Comparison of ENCODE assay signal across 13 cellular contexts in the genomic region with DNA sequence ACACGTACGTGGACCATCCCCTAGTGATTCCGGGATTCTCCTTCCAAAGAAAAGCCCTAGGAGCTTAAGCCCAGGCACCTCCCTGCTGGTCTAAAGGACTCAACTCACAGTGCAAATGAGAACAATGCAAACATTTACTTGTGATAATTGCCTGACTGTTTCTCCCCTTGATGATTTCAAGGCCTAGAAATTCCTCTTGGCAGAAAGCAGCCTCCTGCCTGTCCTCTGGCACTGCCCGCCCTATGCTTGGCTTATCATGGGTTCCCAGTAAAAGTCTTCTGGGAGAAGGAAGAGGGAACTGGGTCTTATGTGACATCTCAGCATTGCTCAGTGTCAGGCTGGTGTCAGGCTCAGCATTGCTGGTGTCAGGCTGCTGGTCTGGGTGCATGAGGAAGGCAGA.
DNase-seq lines count a peak whose midpoint lies in the region; ATAC-seq and TF ChIP-seq lines count a peak whose summit lies in the region.
"Had no signal": no experiment of that assay in that cellular context is flagged by ENCODE, and none has a peak within 500 bp of the region (broad histone marks: within the 10 kb centered on the region; RNA-seq: fewer than 3 reads in every experiment).

No MANE protein-coding gene starts in this region.

- CTCF ChIA-PET in Calu3 (lab: Charles Lee), result interaction anchor here (0.6 kb wide), 1 partner anchor 20 kb away, joined by 3 read pairs; no protein-coding TSS in a partner anchor
- CTCF ChIA-PET in activated CD4-positive, alpha-beta memory T cell treated with anti-CD3 and anti-CD28 coated beads, Interleukin-2, amount 10 ng/mL, durations not matched to agents 7 days and 5 days (lab: Charles Lee), result no interaction called here

- no peak overlapping the region for H3K4me3 Mint-ChIP-seq in Calu3 (ENCODE audit: low read depth, unreplicated experiment)
- no peak overlapping the region for H3K4me3 Mint-ChIP-seq in activated CD4-positive, alpha-beta memory T cell treated with anti-CD3 and anti-CD28 coated beads, Interleukin-2, amount 10 ng/mL, durations not matched to agents 7 days and 5 days

- BruUV-seq in Calu3 (replicated peaks; lab: Mats Ljungman, UMichigan), result no TSS peak

- no peak for TF ChIP-seq POLR2A in sigmoid colon (IDR thresholded peaks at IDR 0.05)

- 59 to 85% methylated on average over 4 of the region's 4 CpGs for WGBS in sigmoid colon, 2 donors

- peaks cover 6% of the 10 kb centered on the region for H3K36me3 Mint-ChIP-seq in Calu3 (ENCODE audit: insufficient read depth, unreplicated experiment)
- H3K36me3 Mint-ChIP-seq in activated CD4-positive, alpha-beta memory T cell treated with anti-CD3 and anti-CD28 coated beads, Interleukin-2, amount 10 ng/mL, durations not matched to agents 7 days and 5 days (ENCODE audit: low read depth), result no peaks in the 10 kb centered on the region

- no peak for TF ChIP-seq CTCF in Calu3 (IDR thresholded peaks at IDR 0.05; ENCODE audit: unreplicated experiment)
- TF ChIP-seq CTCF in left lung (IDR thresholded peaks at IDR 0.05), result no peak
- TF ChIP-seq CTCF in sigmoid colon (IDR thresholded peaks at IDR 0.05), result no peak

- H3K9me3 Mint-ChIP-seq in Calu3 (ENCODE audit: low read depth, unreplicated experiment), result peaks cover 7% of the 10 kb centered on the region
- peaks cover 11% of the 10 kb centered on the region for H3K9me3 Mint-ChIP-seq in activated CD4-positive, alpha-beta memory T cell treated with anti-CD3 and anti-CD28 coated beads, Interleukin-2, amount 10 ng/mL, durations not matched to agents 7 days and 5 days

- H3K4me3 ChIP-seq in left lung, result no peak overlapping the region
- H3K4me3 ChIP-seq in sigmoid colon, result no peak overlapping the region
- H3K4me3 ChIP-seq: K562, SJCRH30 had no signal

- intact Hi-C loops in Calu3 (cut with micrococcal nuclease; ENCODE audit: unreplicated experiment) (no loop called here), left lung (cut with DNase I) (no loop called here), sigmoid colon (cut with DNase I) (no loop called here)

- POLR2A ChIA-PET in activated CD4-positive, alpha-beta memory T cell treated with anti-CD3 and anti-CD28 coated beads, Interleukin-2, amount 10 ng/mL, durations not matched to agents 7 days and 5 days (lab: Charles Lee), result no interaction called here

- H3K9me3 ChIP-seq in left lung (peaks cover 0 to 16% of the 10 kb centered on the region in 2 donors), sigmoid colon (peaks cover 0 to 3% (median 1%) of the 10 kb centered on the region in 4 donors)
- H3K9me3 ChIP-seq: SJCRH30 had no signal

- H3K36me3 ChIP-seq in left lung, result no peaks in the 10 kb centered on the region
- H3K36me3 ChIP-seq in sigmoid colon, result no peaks in the 10 kb centered on the region
- H3K36me3 ChIP-seq: SJCRH30 had no signal

- ATAC-seq in left lung, result peak; percentile 81
- ATAC-seq: K562, PC-3 had no signal

- H3K4me1 ChIP-seq in left lung, result no peaks in the 10 kb centered on the region
- peaks cover 0 to 28% (median 15%) of the 10 kb centered on the region in 4 donors for H3K4me1 ChIP-seq in sigmoid colon
- H3K4me1 ChIP-seq: SJCRH30 had no signal

- H3K27me3 Mint-ChIP-seq in Calu3 (ENCODE audit: unreplicated experiment), result no peaks in the 10 kb centered on the region
- H3K27me3 Mint-ChIP-seq in activated CD4-positive, alpha-beta memory T cell treated with anti-CD3 and anti-CD28 coated beads, Interleukin-2, amount 10 ng/mL, durations not matched to agents 7 days and 5 days, result no peaks in the 10 kb centered on the region

- peak overlapping the region; percentile 34 for H3K27ac Mint-ChIP-seq in Calu3 (ENCODE audit: unreplicated experiment)
- H3K27ac Mint-ChIP-seq in activated CD4-positive, alpha-beta memory T cell treated with anti-CD3 and anti-CD28 coated beads, Interleukin-2, amount 10 ng/mL, durations not matched to agents 7 days and 5 days, result no peak overlapping the region

- H3K4me1 Mint-ChIP-seq in Calu3 (ENCODE audit: low read depth, unreplicated experiment), result no peaks in the 10 kb centered on the region
- no peaks in the 10 kb centered on the region for H3K4me1 Mint-ChIP-seq in activated CD4-positive, alpha-beta memory T cell treated with anti-CD3 and anti-CD28 coated beads, Interleukin-2, amount 10 ng/mL, durations not matched to agents 7 days and 5 days

- H3K27me3 ChIP-seq in left lung (no peaks in the 10 kb centered on the region), sigmoid colon (no peaks in the 10 kb centered on the region)
- H3K27me3 ChIP-seq: SJCRH30 had no signal

- DNase-seq in Calu3 (no peak), NCI-H69 (lab: John Stamatoyannopoulos, UW) (peak; percentile 69), left lung (peak in 1 of 2 donors; percentile 13), sigmoid colon (no peak), DMS53 treated with DMSO at 0.1 percent for 48 hours (lab: John Stamatoyannopoulos, UW; ENCODE audit: unreplicated experiment) (no peak)
- no peak for DNase-seq in activated effector memory CD4-positive, alpha-beta T cell treated with anti-CD3 and anti-CD28 coated beads, Interleukin-2, amount 50 U/mL, for 16 hours
- DNase-seq in activated CD4-positive, alpha-beta memory T cell treated with anti-CD3 and anti-CD28 coated beads, Interleukin-2, amount 10 ng/mL, durations not matched to agents 7 days and 5 days, result no peak
- DNase-seq: NCI-H2081 treated with DMSO at 0.1 percent for 48 hours, NCI-H345, PC-3, SJCRH30 had no signal

- H3K27ac ChIP-seq in left lung (no peak overlapping the region), sigmoid colon (peak overlapping the region; percentile 68 to 78 (median 72))
- H3K27ac ChIP-seq: C4-2B, SJCRH30 had no signal

- TF ChIP-seq EP300 in sigmoid colon (IDR thresholded peaks at IDR 0.05), result peak in 1 of 4 donors; percentile 21

Comparison
In these comparisons a context has a peak if more than half of its experiments do, and no peak if none do; other contexts are left out.
1. H3K27ac ChIP-seq: peak in sigmoid colon (4 of 4); none in left lung (0 of 2).